ENCODE assay signal across 9 cellular contexts in genomic region chr2:177347570-177347969, GRCh38.
"Had no signal": no experiment of that assay in that cellular context is flagged by ENCODE, and none has a peak within 500 bp of the region (broad histone marks: within the 10 kb centered on the region; RNA-seq: fewer than 3 reads in every experiment).

No MANE protein-coding gene starts in this region.

- H3K36me3 ChIP-seq: HAP-1 had no signal

- H3K4me3 ChIP-seq: GM23248, HAP-1, K562 had no signal

- H3K4me3 Mint-ChIP-seq: HFFc6 had no signal

- H3K9me3 ChIP-seq: HAP-1 had no signal

- H3K9me3 Mint-ChIP-seq: HFFc6 had no signal

- DNase-seq: GM23248, GOT3, H7, HFFc6, IMR-90, KG1 had no signal

- FAIRE-seq: HTR-8/SVneo, K562 had no signal

- H3K4me1 ChIP-seq: HAP-1 had no signal

- H3K27ac ChIP-seq: GM23248 had no signal

- H3K9ac ChIP-seq: GM23248 had no signal

- H3K27ac Mint-ChIP-seq: HFFc6 had no signal
